ENCODE assay signal across 18 cellular contexts in genomic region chr2:238856713-238857567, GRCh38. TPM values are rescaled to one million over a fixed set of nuclear protein-coding genes. Genes with fewer than 3 reads are reported as not detected.
DNase-seq lines count a peak whose midpoint lies in the region; ATAC-seq and TF ChIP-seq lines count a peak whose summit lies in the region.
"Had no signal": no experiment of that assay in that cellular context is flagged by ENCODE, and none has a peak within 500 bp of the region (broad histone marks: within the 10 kb centered on the region; RNA-seq: fewer than 3 reads in every experiment).

No MANE protein-coding gene starts in this region.

- peaks cover 0 to 50% (median 0%) of the 10 kb centered on the region in 11 experiments; a peak in 4 of 22 replicates for H3K27me3 ChIP-seq in BLaER1 treated with 17β-estradiol and CSF1 and Interleukin-3, amounts not matched to agents 10 nM and 100 nM
- H3K27me3 ChIP-seq in H7 (ENCODE audit: control insufficient read depth, insufficient read depth, low read length) = no peaks in the 10 kb centered on the region; the same call in 1 of the 2 replicates

- H3K27ac ChIP-seq in BLaER1 treated with 17β-estradiol and CSF1 and Interleukin-3, amounts not matched to agents 10 nM and 100 nM = peak overlapping the region in 8 of 11 experiments; percentile 2 to 50 (median 32); a peak in 10 of 22 replicates
- H3K27ac ChIP-seq in skin epidermis = peak overlapping the region in 12 of 21 experiments; percentile 2 to 79 (median 26)
- H3K27ac ChIP-seq: HL-60 had no signal

- H4K20me1 ChIP-seq in BLaER1 treated with 17β-estradiol and CSF1 and Interleukin-3, amounts not matched to agents 10 nM and 100 nM = peaks cover 0 to 4% (median 0%) of the 10 kb centered on the region in 11 experiments; a peak in 1 of 22 replicates

- H3K36me3 ChIP-seq in BLaER1 treated with 17β-estradiol and CSF1 and Interleukin-3, amounts not matched to agents 10 nM and 100 nM = no peaks in the 10 kb centered on the region
- H3K36me3 ChIP-seq in H7 (replicated peaks; ENCODE audit: control insufficient read depth, insufficient read depth, low read length) = no peaks in the 10 kb centered on the region

- peaks cover 22 to 48% (median 39%) of the 10 kb centered on the region in 10 experiments for H3K4me1 ChIP-seq in BLaER1 treated with 17β-estradiol and CSF1 and Interleukin-3, amounts not matched to agents 10 nM and 100 nM

- H3K9ac ChIP-seq in BLaER1 treated with 17β-estradiol and CSF1 and Interleukin-3, amounts not matched to agents 10 nM and 100 nM = 0 out of 22 replicates have a peak overlapping the region, but pooled peaks of 1 of the 11 experiments have one; percentile 0

- DNase-seq in H7 (peak; percentile 21), fibroblast of mammary gland (ENCODE audit: low read depth) (peak; percentile 53), SW 1271 (lab: John Stamatoyannopoulos, UW) (no peak), NCI-H2081 treated with DMSO at 0.1 percent for 48 hours (lab: John Stamatoyannopoulos, UW) (no peak)
- DNase-seq: COR-L47, KBM-7, NCI-H1048, NCI-H146, NCI-H345, NCI-H526 treated with DMSO at 0.1 percent for 48 hours, PC-3, SHP77 had no signal

- H3K4me3 ChIP-seq in BLaER1 treated with 17β-estradiol and CSF1 and Interleukin-3, amounts not matched to agents 10 nM and 100 nM = no peak overlapping the region; a peak in 1 of 20 replicates
- no peak overlapping the region for H3K4me3 ChIP-seq in H7 (ENCODE audit: insufficient read depth, low read depth, low read length)
- H3K4me3 ChIP-seq in fibroblast of mammary gland (ENCODE audit: control insufficient read depth, low read depth, low read length) = no peak overlapping the region
- H3K4me3 ChIP-seq in skin epidermis = no peak overlapping the region
- H3K4me3 ChIP-seq: GM12878 had no signal

- H3K9me3 ChIP-seq in BLaER1 treated with 17β-estradiol and CSF1 and Interleukin-3, amounts not matched to agents 10 nM and 100 nM (replicated peaks in 1 of 11) = peaks cover 17 to 27% (median 21%) of the 10 kb centered on the region in 11 experiments; a peak in 21 of 22 replicates

- ATAC-seq in HG03469 (IDR thresholded peaks at IDR 0.05; ENCODE audit: unreplicated experiment) = no peak
- ATAC-seq: HCT116, PC-3 had no signal

- H3K4me2 ChIP-seq in BLaER1 treated with 17β-estradiol and CSF1 and Interleukin-3, amounts not matched to agents 10 nM and 100 nM = peak overlapping the region; percentile 36 to 87 (median 79)

- TF ChIP-seq CTCF in fibroblast of mammary gland (conservative IDR thresholded peaks at IDR 0.05; ENCODE audit: control insufficient read depth, insufficient read depth, low read depth, low read length) = no peak

RNA-seq across cellular contexts. Expression of gene TWIST2, which starts 9.1 kb away (rescaled TPM):
- total RNA-seq in H7 (2014; rRNA removed; shearing (Covaris generic)) = 7.1 and 8.1 TPM in 2 replicates
- total RNA-seq: GM12878 had no signal

Comparison
In these comparisons a context has a peak if more than half of its experiments do, and no peak if none do; other contexts are left out.
1. DNase-seq: peak in H7 (single experiment) and fibroblast of mammary gland (single experiment); none in SW 1271 (0 of 2) and NCI-H2081 treated with DMSO at 0.1 percent for 48 hours (single experiment).